In the genomic region with DNA sequence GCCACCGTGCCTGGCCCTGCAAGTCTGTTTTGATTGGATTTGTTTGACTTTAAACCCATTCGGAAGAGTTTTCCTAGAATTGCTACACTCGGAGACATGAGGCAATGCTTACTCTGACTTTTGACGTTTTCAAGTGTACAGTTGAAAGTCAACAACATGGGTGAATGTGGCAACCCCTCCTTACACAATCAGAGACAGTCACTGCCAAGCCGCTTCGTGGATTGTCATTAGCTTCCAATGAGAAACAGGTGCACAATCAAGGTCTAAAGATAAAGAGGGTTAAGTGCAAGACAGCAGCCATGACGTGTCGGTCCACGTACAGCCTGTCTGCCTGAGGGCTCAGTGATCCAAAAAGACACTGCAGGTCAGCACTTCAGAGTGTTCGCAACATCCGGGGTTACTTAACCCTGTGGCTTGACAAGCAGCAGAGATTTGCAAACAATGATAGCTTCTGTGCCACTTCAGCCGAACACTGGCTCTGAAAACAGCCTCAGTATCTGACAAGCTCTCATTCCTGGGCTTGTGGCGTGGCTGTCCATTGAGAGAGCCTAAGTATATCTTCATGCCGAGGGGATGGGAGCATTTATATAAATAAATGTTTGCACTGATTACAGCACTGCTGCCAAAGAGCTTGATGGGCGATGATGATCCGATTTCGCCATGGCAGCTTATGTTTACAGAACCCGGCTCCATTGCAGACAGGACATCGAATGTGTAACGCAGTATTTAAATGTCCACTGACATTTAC, we compare ENCODE assay signal across 13 cellular contexts.
DNase-seq lines count a peak whose midpoint lies in the region; ATAC-seq, FAIRE-seq and TF ChIP-seq lines count a peak whose summit lies in the region.
"Had no signal": no experiment of that assay in that cellular context is flagged by ENCODE, and none has a peak within 500 bp of the region (broad histone marks: within the 10 kb centered on the region; RNA-seq: fewer than 3 reads in every experiment).

No MANE protein-coding gene starts in this region.

- WGBS in SK-N-SH (ENCODE audit: low lambda C conversion rate), result 53% methylated on average over 20 of the region's 20 CpGs

- no peak overlapping the region for H3K4me3 ChIP-seq in SK-N-SH (ENCODE audit: low read depth in 2 of 2, low read length in 1 of 2)
- H3K4me3 ChIP-seq in fibroblast of the aortic adventitia (ENCODE audit: low read depth, low read length), result no peak overlapping the region
- H3K4me3 ChIP-seq in upper lobe of right lung, result no peak overlapping the region
- H3K4me3 ChIP-seq in PC-3 (ENCODE audit: low read length), result no peak overlapping the region
- H3K4me3 ChIP-seq: tibial artery had no signal

- no peaks in the 10 kb centered on the region for H3K9me2 ChIP-seq in SK-N-SH
- H3K9me2 ChIP-seq in PC-3 (replicated peaks; ENCODE audit: low read length), result no peaks in the 10 kb centered on the region

- DNase-seq in SK-N-SH (peak; percentile 37), fibroblast of the aortic adventitia (ENCODE audit: low read depth) (peak; percentile 58), myocyte (ENCODE audit: low read depth) (peak; percentile 60), upper lobe of right lung (peak; percentile 78), PC-3 (no peak), NOMO-1 treated with DMSO at 0.1 percent for 48 hours (lab: John Stamatoyannopoulos, UW; ENCODE audit: unreplicated experiment) (no peak), GM19239 (ENCODE audit: insufficient read length, low spot score) (no peak)
- DNase-seq: activated T-cell treated with anti-CD3 and anti-CD28 coated beads for 4 hours, KBM-7, kidney glomerular epithelial cell, tibial artery had no signal

- no peak for TF ChIP-seq CTCF in SK-N-SH (IDR thresholded peaks at IDR 0.05)
- no peak for TF ChIP-seq CTCF in fibroblast of the aortic adventitia (IDR thresholded peaks at IDR 0.05; ENCODE audit: insufficient read depth, low read length)
- TF ChIP-seq CTCF in upper lobe of right lung (IDR thresholded peaks at IDR 0.05), result no peak
- no peak for TF ChIP-seq CTCF in PC-3 (conservative IDR thresholded peaks at IDR 0.05; ENCODE audit: low read depth, low read length)

- POLR2A ChIA-PET in SK-N-SH (lab: Yijun Ruan, JAX) (no interaction called here), PC-3 (lab: Charles Lee; ENCODE audit: unreplicated experiment) (no interaction called here)

- H3K9me3 ChIP-seq in SK-N-SH, result no peaks in the 10 kb centered on the region
- H3K9me3 ChIP-seq in upper lobe of right lung, result no peaks in the 10 kb centered on the region
- H3K9me3 ChIP-seq in PC-3 (ENCODE audit: low read length), result no peaks in the 10 kb centered on the region
- H3K9me3 ChIP-seq: tibial artery had no signal

- H3K79me2 ChIP-seq in SK-N-SH (ENCODE audit: insufficient read depth) (no peaks in the 10 kb centered on the region), PC-3 (ENCODE audit: low read length) (no peaks in the 10 kb centered on the region)

- no peaks in the 10 kb centered on the region for H3K27me3 ChIP-seq in SK-N-SH (ENCODE audit: insufficient read depth)
- no peaks in the 10 kb centered on the region for H3K27me3 ChIP-seq in upper lobe of right lung
- no peaks in the 10 kb centered on the region for H3K27me3 ChIP-seq in PC-3 (ENCODE audit: low read length)
- H3K27me3 ChIP-seq: tibial artery had no signal

- no TSS peak for BruUV-seq in PC-3 (replicated peaks; lab: Mats Ljungman, UMichigan)

- ATAC-seq in SK-N-SH treated with all-trans-retinoic acid at 6 μM for 48 hours (no peak), upper lobe of right lung (peak; percentile 91), PC-3 (no peak)

- H3K4me2 ChIP-seq in SK-N-SH, result no peak overlapping the region
- no peak overlapping the region for H3K4me2 ChIP-seq in PC-3 (ENCODE audit: low read length)

- H2AFZ ChIP-seq in SK-N-SH (ENCODE audit: low read depth) (no peak overlapping the region), PC-3 (ENCODE audit: low read length) (no peak overlapping the region)

- H3K9ac ChIP-seq in SK-N-SH, result no peak overlapping the region
- no peak overlapping the region for H3K9ac ChIP-seq in PC-3 (ENCODE audit: low read length)

- H3K36me3 ChIP-seq in SK-N-SH (replicated peaks in 1 of 2; ENCODE audit: control insufficient read depth in 1 of 2, insufficient read depth in 2 of 2, low read length in 1 of 2) (no peaks in the 10 kb centered on the region), upper lobe of right lung (no peaks in the 10 kb centered on the region), PC-3 (ENCODE audit: low read depth, low read length) (no peaks in the 10 kb centered on the region)
- H3K36me3 ChIP-seq: tibial artery had no signal

- FAIRE-seq in GM19239 (lab: Jason Lieb, UNC), result no peak

- intact Hi-C loops in upper lobe of right lung (cut with DNase I), result no loop called here
- intact Hi-C loops in PC-3 (cut with micrococcal nuclease), result no loop called here

- H3K4me1 ChIP-seq in SK-N-SH (ENCODE audit: control insufficient read depth in 1 of 2, insufficient read depth in 2 of 2, low read depth in 1 of 2, low read length in 1 of 2) (peaks cover 0 to 7% of the 10 kb centered on the region in 2 experiments; a peak in 1 of 4 replicates), upper lobe of right lung (peaks cover 4% of the 10 kb centered on the region), PC-3 (ENCODE audit: insufficient read depth, low read length) (no peaks in the 10 kb centered on the region)

- H3K27ac ChIP-seq in SK-N-SH (ENCODE audit: low read depth in 2 of 2, low read length in 1 of 2), result peak overlapping the region in 1 of 2 experiments; percentile 43; a peak in 2 of 4 replicates
- peak overlapping the region; percentile 78 for H3K27ac ChIP-seq in upper lobe of right lung
- H3K27ac ChIP-seq in PC-3 (ENCODE audit: low read length), result no peak overlapping the region
- H3K27ac ChIP-seq: 22Rv1, tibial artery had no signal

- TF ChIP-seq RAD21 in SK-N-SH (IDR thresholded peaks at IDR 0.05; ENCODE audit: low read length), result no peak

- TF ChIP-seq EP300 in SK-N-SH (IDR thresholded peaks at IDR 0.05; ENCODE audit: borderline replicate concordance in 1 of 2, low read depth in 1 of 2, low read length in 1 of 2), result no peak

- H3F3A ChIP-seq in SK-N-SH (replicated peaks; ENCODE audit: insufficient read depth) (no peaks in the 10 kb centered on the region), PC-3 (ENCODE audit: low read length, unreplicated experiment) (no peaks in the 10 kb centered on the region)

- CTCF ChIA-PET in SK-N-SH (lab: Yijun Ruan, JAX), result no interaction called here
- CTCF ChIA-PET in PC-3 (lab: Charles Lee), result no interaction called here

- H4K20me1 ChIP-seq in SK-N-SH (ENCODE audit: insufficient read depth) (no peaks in the 10 kb centered on the region), PC-3 (ENCODE audit: low read length) (no peaks in the 10 kb centered on the region)

TF ChIP-seq in SK-N-SH, 30 proteins besides CTCF, POLR2A, EP300 and RAD21:
- TF ChIP-seq GATA2 (CRISPR knock-in tag; IDR thresholded peaks at IDR 0.05) (0 out of 2 replicates have a peak, but pooled peaks have one; percentile 43), SMC3 (IDR thresholded peaks at IDR 0.05; ENCODE audit: low read depth, low read length) (no peak), TAF1 (IDR thresholded peaks at IDR 0.05; ENCODE audit: borderline replicate concordance, low read depth, low read length) (no peak)

TF ChIP-seq in SK-N-SH treated with all-trans-retinoic acid at 6 μM for 48 hours, 23 proteins besides CTCF, POLR2A, EP300 and RAD21:
- TF ChIP-seq, protein P1, sequence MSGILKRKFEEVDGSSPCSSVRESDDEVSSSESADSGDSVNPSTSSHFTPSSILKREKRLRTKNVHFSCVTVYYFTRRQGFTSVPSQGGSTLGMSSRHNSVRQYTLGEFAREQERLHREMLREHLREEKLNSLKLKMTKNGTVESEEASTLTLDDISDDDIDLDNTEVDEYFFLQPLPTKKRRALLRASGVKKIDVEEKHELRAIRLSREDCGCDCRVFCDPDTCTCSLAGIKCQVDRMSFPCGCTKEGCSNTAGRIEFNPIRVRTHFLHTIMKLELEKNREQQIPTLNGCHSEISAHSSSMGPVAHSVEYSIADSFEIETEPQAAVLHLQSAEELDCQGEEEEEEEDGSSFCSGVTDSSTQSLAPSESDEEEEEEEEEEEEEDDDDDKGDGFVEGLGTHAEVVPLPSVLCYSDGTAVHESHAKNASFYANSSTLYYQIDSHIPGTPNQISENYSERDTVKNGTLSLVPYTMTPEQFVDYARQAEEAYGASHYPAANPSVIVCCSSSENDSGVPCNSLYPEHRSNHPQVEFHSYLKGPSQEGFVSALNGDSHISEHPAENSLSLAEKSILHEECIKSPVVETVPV (CRISPR knock-in tag; IDR thresholded peaks at IDR 0.05), result no peak
- TF ChIP-seq GLIS3 (CRISPR knock-in tag; IDR thresholded peaks at IDR 0.05), result no peak

Comparison
In these comparisons a context has a peak if more than half of its experiments do, and no peak if none do; other contexts are left out.
1. DNase-seq: peak in SK-N-SH (single experiment), fibroblast of the aortic adventitia (single experiment), myocyte (single experiment) and upper lobe of right lung (single experiment); none in PC-3 (single experiment), NOMO-1 treated with DMSO at 0.1 percent for 48 hours (single experiment) and GM19239 (single experiment).